9 cellular contexts compared by ENCODE assay signal in genomic region chr1:25858494-25858893, GRCh38. TPM values are rescaled to one million over a fixed set of nuclear protein-coding genes. Genes with fewer than 3 reads are reported as not detected.
DNase-seq lines count a peak whose midpoint lies in the region; ATAC-seq and TF ChIP-seq lines count a peak whose summit lies in the region.
"Had no signal": no experiment of that assay in that cellular context is flagged by ENCODE, and none has a peak within 500 bp of the region (broad histone marks: within the 10 kb centered on the region; RNA-seq: fewer than 3 reads in every experiment).

No MANE protein-coding gene starts in this region.

- H3K27me3 Mint-ChIP-seq in activated T-cell treated with anti-CD3 and anti-CD28 coated beads, Interleukin-2, amount 50 U/mL, for 4 hours (ENCODE audit: low read depth), result no peaks in the 10 kb centered on the region

- H3K27me3 ChIP-seq in stomach, result no peaks in the 10 kb centered on the region

- H3K9me3 ChIP-seq in stomach, result no peaks in the 10 kb centered on the region

- WGBS in stomach, 5 donors, result 42 to 56% (median 51%) methylated on average over 7 of the region's 7 CpGs

- peaks cover 15 to 29% (median 20%) of the 10 kb centered on the region in 4 donors for H3K4me1 ChIP-seq in stomach

- no peak for DNase-seq in activated T-cell treated with anti-CD3 and anti-CD28 coated beads, Interleukin-2, amount 50 U/mL, for 4 hours
- DNase-seq in activated T-cell treated with anti-CD3 and anti-CD28 coated beads for 4 hours (no peak), SKM-1 treated with dmso at 0.1 percent for 144 hours (lab: John Stamatoyannopoulos, UW; ENCODE audit: unreplicated experiment) (peak; percentile 49), fibroblast of pulmonary artery (ENCODE audit: low read depth) (no peak), stomach (no peak), NCI-H1048 (lab: John Stamatoyannopoulos, UW) (no peak)
- DNase-seq: effector CD8-positive, alpha-beta T cell had no signal

- TF ChIP-seq EP300 in stomach (IDR thresholded peaks at IDR 0.05), result no peak

- peaks cover 0 to 16% (median 11%) of the 10 kb centered on the region in 4 donors for H3K36me3 ChIP-seq in stomach

- no peaks in the 10 kb centered on the region for H3K9me3 Mint-ChIP-seq in activated T-cell treated with anti-CD3 and anti-CD28 coated beads, Interleukin-2, amount 50 U/mL, for 4 hours

- TF ChIP-seq CTCF in fibroblast of pulmonary artery (IDR thresholded peaks at IDR 0.05; ENCODE audit: low read length, missing control alignments) (no peak), stomach (IDR thresholded peaks at IDR 0.05) (no peak)

- peaks cover 20% of the 10 kb centered on the region for H3K4me1 Mint-ChIP-seq in activated T-cell treated with anti-CD3 and anti-CD28 coated beads, Interleukin-2, amount 50 U/mL, for 4 hours (ENCODE audit: low read depth)

- H3K4me3 Mint-ChIP-seq in activated T-cell treated with anti-CD3 and anti-CD28 coated beads, Interleukin-2, amount 50 U/mL, for 4 hours, result peak overlapping the region; percentile 89

- no peak for ATAC-seq in activated T-cell treated with anti-CD3 and anti-CD28 coated beads, Interleukin-2, amount 50 U/mL, for 4 hours
- ATAC-seq in GM21390 (IDR thresholded peaks at IDR 0.05; ENCODE audit: unreplicated experiment) (no peak), GM18909 (IDR thresholded peaks at IDR 0.05; ENCODE audit: poor library complexity, unreplicated experiment) (no peak)

- intact Hi-C loops in stomach (cut with DNase I; ENCODE audit: low total_unique reads), result no loop called here

- no peak for TF ChIP-seq POLR2A in stomach (IDR thresholded peaks at IDR 0.05)

- H3K27ac ChIP-seq in stomach, result no peak overlapping the region

- H3K36me3 Mint-ChIP-seq in activated T-cell treated with anti-CD3 and anti-CD28 coated beads, Interleukin-2, amount 50 U/mL, for 4 hours (ENCODE audit: insufficient read depth), result no peaks in the 10 kb centered on the region

- H3K4me3 ChIP-seq in fibroblast of pulmonary artery (replicated peaks; ENCODE audit: low read depth, low read length) (peak overlapping the region; percentile 56), stomach (peak overlapping the region; percentile 41 to 55 (median 52))

RNA-seq across cellular contexts. Expression of gene AUNIP, which starts 0.8 kb away (rescaled TPM):
- total RNA-seq in activated T-cell treated with anti-CD3 and anti-CD28 coated beads, Interleukin-2, amount 50 U/mL, for 4 hours, result 1 to 10 TPM; 4.1 to 4.6 (median 4.5) TPM
- total RNA-seq in stomach, result 1 to 10 TPM in 1 of 5 donors, under 1 TPM in 1, not detected in 3; 0.87 to 2.8 TPM
- polyA plus RNA-seq in stomach, result 1 to 10 TPM in 1 of 3 donors, under 1 TPM in 2; 0.68 to 1.5 (median 1.00) TPM

RNA-seq across cellular contexts. Expression of gene PAQR7, which starts 17.0 kb away (rescaled TPM):
- total RNA-seq in activated T-cell treated with anti-CD3 and anti-CD28 coated beads, Interleukin-2, amount 50 U/mL, for 4 hours, result 1 to 10 TPM; 4.5 to 7.5 (median 5.4) TPM
- 1 to 10 TPM; 1.8 to 9.9 (median 5.3) TPM for total RNA-seq in stomach
- 10 to 100 TPM in 1 of 3 donors, 1 to 10 TPM in 2; 4.3 to 10.5 (median 5.4) TPM for polyA plus RNA-seq in stomach

RNA-seq across cellular contexts. Expression of gene MTFR1L, which starts 38.7 kb away (rescaled TPM):
- 10 to 100 TPM; 27.7 to 37.4 (median 35.5) TPM for total RNA-seq in activated T-cell treated with anti-CD3 and anti-CD28 coated beads, Interleukin-2, amount 50 U/mL, for 4 hours
- total RNA-seq in stomach, result 100 to 1,000 TPM in 3 of 5 donors, 10 to 100 TPM in 2; 39.3 to 301 (median 107) TPM
- polyA plus RNA-seq in stomach, result 10 to 100 TPM; 41.1 to 52.4 (median 49.5) TPM

RNA-seq across cellular contexts. Expression of gene STMN1, which starts 47.7 kb away (rescaled TPM):
- 10 to 100 TPM; 68.0 to 94.8 (median 80.0) TPM for total RNA-seq in activated T-cell treated with anti-CD3 and anti-CD28 coated beads, Interleukin-2, amount 50 U/mL, for 4 hours
- 10 to 100 TPM; 25.9 to 74.2 (median 44.6) TPM for total RNA-seq in stomach
- polyA plus RNA-seq in stomach, result 100 to 1,000 TPM in 2 of 3 donors, 10 to 100 TPM in 1; 79.0 to 109 (median 108) TPM

RNA-seq across cellular contexts. Expression of gene SELENON, which starts 58.5 kb away (rescaled TPM):
- total RNA-seq in activated T-cell treated with anti-CD3 and anti-CD28 coated beads, Interleukin-2, amount 50 U/mL, for 4 hours, result 10 to 100 TPM; 18.9 to 23.8 (median 22.2) TPM
- total RNA-seq in stomach, result 10 to 100 TPM in 4 of 5 donors, 1 to 10 TPM in 1; 1.7 to 81.1 (median 18.3) TPM
- 10 to 100 TPM in 2 of 3 donors, 1 to 10 TPM in 1; 9.5 to 29.4 (median 21.7) TPM for polyA plus RNA-seq in stomach
